ENCODE assay signal across 21 cellular contexts in genomic region chr14:22803575-22803974, GRCh38. TPM values are rescaled to one million over a fixed set of nuclear protein-coding genes. Genes with fewer than 3 reads are reported as not detected.
DNase-seq lines count a peak whose midpoint lies in the region; ATAC-seq, FAIRE-seq and TF ChIP-seq lines count a peak whose summit lies in the region.
"Had no signal": no experiment of that assay in that cellular context is flagged by ENCODE, and none has a peak within 500 bp of the region (broad histone marks: within the 10 kb centered on the region; RNA-seq: fewer than 3 reads in every experiment).

No MANE protein-coding gene starts in this region.

- H3K27ac ChIP-seq in OCI-LY7 (ENCODE audit: low read depth, low read length, poor library complexity, severe bottlenecking) (peak overlapping the region; percentile 85), osteoblast (ENCODE audit: low read depth, low read length) (no peak overlapping the region)
- H3K27ac ChIP-seq: lower lobe of right lung, thoracic aorta had no signal

- H3K4me1 ChIP-seq in OCI-LY7 (ENCODE audit: insufficient read depth, low read length, poor library complexity, severe bottlenecking), result peaks cover 91% of the 10 kb centered on the region
- no peaks in the 10 kb centered on the region for H3K4me1 ChIP-seq in osteoblast (ENCODE audit: insufficient read depth, low read length)

- H3K4me2 ChIP-seq in OCI-LY7 (ENCODE audit: low read length), result peak overlapping the region; percentile 75
- H3K4me2 ChIP-seq in osteoblast (ENCODE audit: insufficient read depth, low read length), result no peak overlapping the region

- FAIRE-seq in GM12892 (lab: Jason Lieb, UNC), result peak; percentile 89

- no peaks in the 10 kb centered on the region for H3K36me3 Mint-ChIP-seq in HFFc6 (ENCODE audit: low read depth)
- H3K36me3 Mint-ChIP-seq: activated naive CD8-positive, alpha-beta T cell treated with anti-CD3 and anti-CD28 coated beads, Interleukin-2, amount 10 ng/mL, durations not matched to agents 7 days and 5 days had no signal

- H3K79me2 ChIP-seq in OCI-LY7 (ENCODE audit: insufficient read depth, low read depth, low read length) (peaks cover 80% of the 10 kb centered on the region), osteoblast (ENCODE audit: insufficient read depth, low read length) (no peaks in the 10 kb centered on the region)

- no peaks in the 10 kb centered on the region for H3K9me3 Mint-ChIP-seq in HFFc6
- H3K9me3 Mint-ChIP-seq: activated naive CD8-positive, alpha-beta T cell treated with anti-CD3 and anti-CD28 coated beads, Interleukin-2, amount 10 ng/mL, durations not matched to agents 7 days and 5 days; activated T-cell treated with anti-CD3 and anti-CD28 coated beads, Interleukin-2, amount 50 U/mL, for 24 hours; endodermal cell; nephron progenitor cell; T-helper 2 cell treated with Interferon-gamma antibody and Interleukin-4, amounts not matched to agents 5 μg/mL and 100 μg/mL, for 36 hours had no signal

- intact Hi-C loops in OCI-LY7 (cut with micrococcal nuclease; ENCODE audit: unreplicated experiment), result no loop called here

- TF ChIP-seq CTCF in OCI-LY7 (conservative IDR thresholded peaks at IDR 0.05; ENCODE audit: low read length) (no peak), HFFc6 (IDR thresholded peaks at IDR 0.05) (no peak), osteoblast (IDR thresholded peaks at IDR 0.05; ENCODE audit: extremely low read depth, low read depth, low read length) (no peak)

- H4K20me1 ChIP-seq in OCI-LY7 (ENCODE audit: insufficient read depth, low read length) (no peaks in the 10 kb centered on the region), osteoblast (ENCODE audit: insufficient read depth, low read length) (no peaks in the 10 kb centered on the region)

- peaks cover 21% of the 10 kb centered on the region for H3K27me3 Mint-ChIP-seq in HFFc6 (ENCODE audit: insufficient read depth)

- DNase-seq in GM12892 (ENCODE audit: insufficient read length) (no peak), OCI-LY7 (ENCODE audit: low spot score) (peak; percentile 57), NCI-H2107 (lab: John Stamatoyannopoulos, UW) (no peak), HFFc6 (no peak), NAMALWA (ENCODE audit: low spot score) (no peak), osteoblast (ENCODE audit: insufficient read length, low spot score, missing footprints) (no peak)
- DNase-seq: activated CD4-positive, alpha-beta T cell treated with anti-CD3 and anti-CD28 coated beads for 48 hours; activated naive CD8-positive, alpha-beta T cell treated with anti-CD3 and anti-CD28 coated beads, Interleukin-2, amount 10 ng/mL, durations not matched to agents 7 days and 5 days; activated T-cell treated with anti-CD3 and anti-CD28 coated beads, Interleukin-2, amount 50 U/mL, for 24 hours; central memory CD4-positive, alpha-beta T cell; DMS 273 treated with DMSO at 0.1 percent for 48 hours; endodermal cell; lower lobe of right lung; NCI-H187; NCI-H82; nephron progenitor cell; retina had no signal

- H3K27ac Mint-ChIP-seq in HFFc6, result no peak overlapping the region
- H3K27ac Mint-ChIP-seq: activated naive CD8-positive, alpha-beta T cell treated with anti-CD3 and anti-CD28 coated beads, Interleukin-2, amount 10 ng/mL, durations not matched to agents 7 days and 5 days; activated T-cell treated with anti-CD3 and anti-CD28 coated beads, Interleukin-2, amount 50 U/mL, for 24 hours; endodermal cell; nephron progenitor cell; T-helper 2 cell treated with Interferon-gamma antibody and Interleukin-4, amounts not matched to agents 5 μg/mL and 100 μg/mL, for 36 hours had no signal

- H3K9me3 ChIP-seq in OCI-LY7 (ENCODE audit: low read length) (no peaks in the 10 kb centered on the region), osteoblast (ENCODE audit: low read depth, low read length) (no peaks in the 10 kb centered on the region)
- H3K9me3 ChIP-seq: lower lobe of right lung, thoracic aorta had no signal

- 0 out of 2 replicates have a peak, but pooled peaks have one; percentile 37 for TF ChIP-seq POLR2A in GM12892 (IDR thresholded peaks at IDR 0.05; ENCODE audit: low read depth, low read length)

- peak overlapping the region; percentile 55 for H3K4me3 ChIP-seq in OCI-LY7 (ENCODE audit: low read depth, low read length, poor library complexity, severe bottlenecking)
- H3K4me3 ChIP-seq in osteoblast (ENCODE audit: insufficient read depth, low read length), result no peak overlapping the region
- H3K4me3 ChIP-seq: lower lobe of right lung, thoracic aorta had no signal

- BruUV-seq in OCI-LY7 (replicated peaks; lab: Mats Ljungman, UMichigan), result no TSS peak

- ATAC-seq in GM19397 (IDR thresholded peaks at IDR 0.05; ENCODE audit: unreplicated experiment) (peak; percentile 43), HG02852 (IDR thresholded peaks at IDR 0.05; ENCODE audit: unreplicated experiment) (peak; percentile 58)
- ATAC-seq: lower lobe of right lung had no signal

- no peaks in the 10 kb centered on the region for H3K27me3 ChIP-seq in osteoblast (ENCODE audit: insufficient read depth, low read length)

- POLR2A ChIA-PET in OCI-LY7 (lab: Charles Lee), result interaction anchor here (0.5 to 1.9 kb wide), 10 partner anchors 8 to 247 kb away, joined by 3 to 11 read pairs (median 6); partner anchors contain the start of gene SLC7A7

- no peak overlapping the region for H3K4me3 Mint-ChIP-seq in HFFc6
- H3K4me3 Mint-ChIP-seq: activated naive CD8-positive, alpha-beta T cell treated with anti-CD3 and anti-CD28 coated beads, Interleukin-2, amount 10 ng/mL, durations not matched to agents 7 days and 5 days; activated T-cell treated with anti-CD3 and anti-CD28 coated beads, Interleukin-2, amount 50 U/mL, for 24 hours; endodermal cell; nephron progenitor cell; T-helper 2 cell treated with Interferon-gamma antibody and Interleukin-4, amounts not matched to agents 5 μg/mL and 100 μg/mL, for 36 hours had no signal

- H2AFZ ChIP-seq in OCI-LY7 (ENCODE audit: low read length), result no peak overlapping the region; the same call in 1 of the 2 replicates
- no peak overlapping the region for H2AFZ ChIP-seq in osteoblast (ENCODE audit: low read length)

- no peaks in the 10 kb centered on the region for H3K4me1 Mint-ChIP-seq in HFFc6 (ENCODE audit: low read depth)
- H3K4me1 Mint-ChIP-seq: activated naive CD8-positive, alpha-beta T cell treated with anti-CD3 and anti-CD28 coated beads, Interleukin-2, amount 10 ng/mL, durations not matched to agents 7 days and 5 days had no signal

- peaks cover 46% of the 10 kb centered on the region for H3K36me3 ChIP-seq in OCI-LY7 (ENCODE audit: insufficient read depth, low read length)
- H3K36me3 ChIP-seq in osteoblast (ENCODE audit: insufficient read depth, low read length), result no peaks in the 10 kb centered on the region
- H3K36me3 ChIP-seq: lower lobe of right lung, thoracic aorta had no signal

- no peaks in the 10 kb centered on the region for H3K9me2 ChIP-seq in OCI-LY7 (ENCODE audit: insufficient read depth, low read length)

- CTCF ChIA-PET in OCI-LY7 (lab: Charles Lee; ENCODE audit: unreplicated experiment), result no interaction called here

RNA-seq across cellular contexts. Expression of gene SLC7A7, which starts 11.7 kb away (rescaled TPM):
- polyA plus RNA-seq in GM12892 (2012; ENCODE audit: missing spikeins), result 24.5 TPM
- total RNA-seq in OCI-LY7 (2014; rRNA removed; shearing (Covaris generic)), result 30.6 and 32.7 TPM in 2 replicates
- total RNA-seq in OCI-LY7 (2022) (50.0 and 59.2 TPM in 2 replicates), osteoblast (4.3 and 4.7 TPM in 2 replicates)
- total RNA-seq in HFFc6 (2021; fragmentation: NEBNext Ultra II Directional; extraction: Animal tissue kit (Norgen Biotek cat#: 25700)), result 1 to 10 TPM in 1 of 6 experiments, under 1 TPM in 5; 0.31 to 1.3 (median 0.56) TPM

RNA-seq across cellular contexts. Expression of gene MRPL52, which starts 26.1 kb away (rescaled TPM):
- 86.7 TPM for polyA plus RNA-seq in GM12892 (2012; ENCODE audit: missing spikeins)
- 100 and 126 TPM in 2 replicates for total RNA-seq in OCI-LY7 (2014; rRNA removed; shearing (Covaris generic))
- 164 and 181 TPM in 2 replicates for total RNA-seq in OCI-LY7 (2022)
- 100 to 1,000 TPM; 135 to 195 (median 167) TPM for total RNA-seq in HFFc6 (2021; fragmentation: NEBNext Ultra II Directional; extraction: Animal tissue kit (Norgen Biotek cat#: 25700))
- total RNA-seq in osteoblast, result 20.3 and 31.5 TPM in 2 replicates

RNA-seq across cellular contexts. Expression of gene MMP14, which starts 32.8 kb away (rescaled TPM):
- polyA plus RNA-seq in GM12892 (2012; ENCODE audit: missing spikeins), result 0.74 TPM
- 2.8 TPM in 2 replicates for total RNA-seq in OCI-LY7 (2014; rRNA removed; shearing (Covaris generic))
- total RNA-seq in OCI-LY7 (2022) (9.0 and 11.9 TPM in 2 replicates), osteoblast (580 and 649 TPM in 2 replicates)
- 100 to 1,000 TPM; 284 to 322 (median 298) TPM for total RNA-seq in HFFc6 (2021; fragmentation: NEBNext Ultra II Directional; extraction: Animal tissue kit (Norgen Biotek cat#: 25700))

RNA-seq across cellular contexts. Expression of gene OXA1L, which starts 37.1 kb away (rescaled TPM):
- 134 TPM for polyA plus RNA-seq in GM12892 (2012; ENCODE audit: missing spikeins)
- 128 and 153 TPM in 2 replicates for total RNA-seq in OCI-LY7 (2014; rRNA removed; shearing (Covaris generic))
- 141 and 150 TPM in 2 replicates for total RNA-seq in OCI-LY7 (2022)
- 100 to 1,000 TPM in 2 of 6 experiments, 10 to 100 TPM in 4; 87.1 to 108 (median 92.9) TPM for total RNA-seq in HFFc6 (2021; fragmentation: NEBNext Ultra II Directional; extraction: Animal tissue kit (Norgen Biotek cat#: 25700))
- 55.0 and 62.8 TPM in 2 replicates for total RNA-seq in osteoblast

Comparison
In these comparisons a context has a peak if more than half of its experiments do, and no peak if none do; other contexts are left out.
1. RNA of gene MMP14, which starts 32.8 kb away (total RNA-seq): 580 to 649 TPM in osteoblast and 284 to 322 TPM in HFFc6; 2.8 to 11.9 TPM in OCI-LY7; every median in the first group is over 10 times any median in the second.